ENCODE assay signal across 21 cellular contexts in the genomic region with DNA sequence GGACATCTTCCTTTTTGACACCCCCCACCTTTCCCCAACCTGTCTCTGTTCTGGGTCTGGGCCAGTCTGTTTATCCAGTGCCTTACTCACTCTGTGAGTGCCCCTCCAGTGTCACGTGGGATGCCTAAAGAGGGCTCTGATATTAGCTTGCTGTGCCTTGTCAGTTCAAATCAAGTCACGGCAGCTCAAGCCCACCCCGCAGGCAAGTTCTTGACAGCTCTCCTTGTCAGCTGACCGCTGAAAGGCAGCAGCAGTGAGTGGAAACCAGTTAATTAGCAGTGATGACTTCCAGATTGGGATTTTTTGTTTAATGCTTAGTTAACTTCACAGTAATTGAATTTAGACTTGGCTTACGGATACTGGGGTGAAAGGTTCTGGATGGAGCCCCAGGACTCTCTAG.
"Had no signal": no experiment of that assay in that cellular context is flagged by ENCODE, and none has a peak within 500 bp of the region (broad histone marks: within the 10 kb centered on the region; RNA-seq: fewer than 3 reads in every experiment).

No MANE protein-coding gene starts in this region.

- H3K27me3 ChIP-seq: gastrocnemius medialis, neutrophil, right atrium auricular region, sigmoid colon, stomach, transverse colon had no signal

- DNase-seq: cortex of kidney; dorsolateral prefrontal cortex; effector memory CD4-positive, alpha-beta T cell; gastrocnemius medialis; left ventricle myocardium inferior; lower lobe of right lung; psoas muscle; sigmoid colon; stimulated activated CD4-positive, alpha-beta T cell treated with anti-CD3 and anti-CD28 coated beads, Interleukin-2, amount 100 ng/mL, for 24 hours; stimulated activated CD4-positive, alpha-beta T cell treated with anti-CD3 and anti-CD28 coated beads, Interleukin-4, amount 100 ng/mL, for 4 hours; stimulated activated naive B cell treated with anti-CD40 and anti-IgM and Interleukin-4, amounts not matched to agents 10 μg/mL and 1 μg/mL and 100 μg/mL, for 72 hours; stomach; substantia nigra; transverse colon had no signal

- H3K27ac Mint-ChIP-seq: memory B cell; mesothelial cell of epicardium; natural killer cell treated with Interleukin-12 subunit alpha and Interleukin-12 subunit beta and Interleukin-15 and Interleukin-18, amount 100 ng/mL, for 72 hours; stimulated activated naive B cell treated with anti-CD40 and anti-IgM and Interleukin-4, amounts not matched to agents 10 μg/mL and 1 μg/mL and 100 μg/mL, for 72 hours had no signal

- H3K4me1 Mint-ChIP-seq: memory B cell; mesothelial cell of epicardium; stimulated activated naive B cell treated with anti-CD40 and anti-IgM and Interleukin-4, amounts not matched to agents 10 μg/mL and 1 μg/mL and 100 μg/mL, for 72 hours had no signal

- H3K36me3 ChIP-seq: gastrocnemius medialis, left ventricle myocardium inferior, lower lobe of right lung, neutrophil, right atrium auricular region, sigmoid colon, stomach, thoracic aorta, transverse colon had no signal

- H3K4me3 ChIP-seq: dorsolateral prefrontal cortex, gastrocnemius medialis, left ventricle myocardium inferior, lower lobe of right lung, psoas muscle, right atrium auricular region, sigmoid colon, skin epidermis, stomach, thoracic aorta, transverse colon had no signal

- H3K36me3 Mint-ChIP-seq: memory B cell; mesothelial cell of epicardium; natural killer cell treated with Interleukin-12 subunit alpha and Interleukin-12 subunit beta and Interleukin-15 and Interleukin-18, amount 100 ng/mL, for 72 hours; stimulated activated naive B cell treated with anti-CD40 and anti-IgM and Interleukin-4, amounts not matched to agents 10 μg/mL and 1 μg/mL and 100 μg/mL, for 72 hours had no signal

- H3K4me3 Mint-ChIP-seq: memory B cell; mesothelial cell of epicardium; natural killer cell treated with Interleukin-12 subunit alpha and Interleukin-12 subunit beta and Interleukin-15 and Interleukin-18, amount 100 ng/mL, for 72 hours; stimulated activated naive B cell treated with anti-CD40 and anti-IgM and Interleukin-4, amounts not matched to agents 10 μg/mL and 1 μg/mL and 100 μg/mL, for 72 hours had no signal

- H3K27ac ChIP-seq: dorsolateral prefrontal cortex, gastrocnemius medialis, left ventricle myocardium inferior, lower lobe of right lung, neutrophil, psoas muscle, right atrium auricular region, sigmoid colon, skin epidermis, stomach, thoracic aorta, transverse colon had no signal

- H3K9me3 ChIP-seq: gastrocnemius medialis, lower lobe of right lung, neutrophil, psoas muscle, right atrium auricular region, sigmoid colon, thoracic aorta, transverse colon had no signal

- H3K9me3 Mint-ChIP-seq: natural killer cell treated with Interleukin-12 subunit alpha and Interleukin-12 subunit beta and Interleukin-15 and Interleukin-18, amount 100 ng/mL, for 72 hours had no signal
